Comparison of ENCODE assay signal across 9 cellular contexts in the genomic region with DNA sequence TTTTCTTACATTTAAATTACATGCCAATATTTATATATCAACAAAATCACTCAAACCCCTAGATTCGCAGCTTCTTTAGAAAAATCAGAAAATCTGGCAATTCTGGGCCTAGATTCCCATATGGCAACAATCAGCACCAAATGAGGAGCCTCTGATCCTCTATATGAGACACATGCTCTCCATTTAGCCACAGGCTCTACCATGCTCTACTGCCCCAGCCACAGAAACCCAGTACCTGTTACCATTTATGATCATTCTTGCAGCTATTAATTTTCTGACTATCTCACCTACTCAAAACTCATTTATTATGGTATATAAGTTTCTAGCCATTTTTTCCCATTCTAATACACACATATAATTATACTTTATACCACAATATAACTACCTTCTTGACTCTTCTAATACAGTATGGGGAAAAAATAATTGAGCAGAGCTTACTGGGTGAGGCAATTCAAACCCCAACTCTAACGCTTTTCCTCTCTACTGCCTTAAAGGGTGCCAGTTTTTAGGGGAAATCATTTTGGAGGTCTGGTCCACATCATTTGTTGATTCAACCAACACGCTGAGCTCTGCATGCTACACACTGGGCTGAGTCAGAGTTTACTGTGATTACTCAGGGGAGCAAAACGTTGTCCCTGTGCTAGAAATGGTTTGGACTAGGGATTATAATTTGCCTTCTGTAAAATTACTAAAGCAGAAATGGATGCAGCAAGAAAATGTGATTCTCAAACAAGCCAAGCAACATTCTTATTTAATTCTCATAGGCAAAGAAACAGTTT. TPM values are rescaled to one million over a fixed set of nuclear protein-coding genes. Genes with fewer than 3 reads are reported as not detected.
A peak's percentile ranks its signal among the peaks of the same experiment; 100 is the strongest.
DNase-seq lines count a peak whose midpoint lies in the region; ATAC-seq, FAIRE-seq and TF ChIP-seq lines count a peak whose summit lies in the region.
"Had no signal": no experiment of that assay in that cellular context is flagged by ENCODE, and none has a peak within 500 bp of the region (broad histone marks: within the 10 kb centered on the region; RNA-seq: fewer than 3 reads in every experiment).

No MANE protein-coding gene starts in this region.

- 60 to 62% methylated on average over 4 of the region's 4 CpGs for WGBS in gastroesophageal sphincter (ENCODE audit: low coverage in 1 of 2), 2 donors
- WGBS in smooth muscle cell (ENCODE audit: low lambda C conversion rate) = 34% methylated on average over 4 of the region's 4 CpGs

- no peak for TF ChIP-seq POLR2A in gastroesophageal sphincter (IDR thresholded peaks at IDR 0.05)

- FAIRE-seq in GM19239 (lab: Jason Lieb, UNC) = peak; percentile 71

- peaks cover 31% of the 10 kb centered on the region for H3K36me3 ChIP-seq in RWPE2 (ENCODE audit: low read depth)
- no peaks in the 10 kb centered on the region for H3K36me3 ChIP-seq in gastroesophageal sphincter
- H3K36me3 ChIP-seq in smooth muscle cell (ENCODE audit: low read depth) = no peaks in the 10 kb centered on the region

- peaks cover 75% of the 10 kb centered on the region for H3K4me1 ChIP-seq in RWPE2 (ENCODE audit: insufficient read depth, poor library complexity, severe bottlenecking)
- peaks cover 0 to 60% (median 12%) of the 10 kb centered on the region in 3 donors for H3K4me1 ChIP-seq in gastroesophageal sphincter
- peaks cover 9% of the 10 kb centered on the region for H3K4me1 ChIP-seq in smooth muscle cell (ENCODE audit: low read depth)

- no peak overlapping the region for H2AFZ ChIP-seq in smooth muscle cell (ENCODE audit: low read depth)

- peak; percentile 74 for ATAC-seq in RWPE2 (ENCODE audit: low read depth)
- ATAC-seq in gastroesophageal sphincter = no peak
- ATAC-seq in T-cell (replicated peaks in 1 of 4) = no peak

- H3K9ac ChIP-seq in smooth muscle cell (ENCODE audit: low read depth) = no peak overlapping the region

- H3K27me3 ChIP-seq in RWPE2 (ENCODE audit: insufficient read depth, poor library complexity, severe bottlenecking) (no peaks in the 10 kb centered on the region), gastroesophageal sphincter (no peaks in the 10 kb centered on the region), smooth muscle cell (ENCODE audit: low read depth) (no peaks in the 10 kb centered on the region)

- H3K9me3 Mint-ChIP-seq in T-cell (no peaks in the 10 kb centered on the region), Calu3 (ENCODE audit: low read depth, unreplicated experiment) (no peaks in the 10 kb centered on the region)
- no peaks in the 10 kb centered on the region for H3K9me3 Mint-ChIP-seq in activated naive CD4-positive, alpha-beta T cell treated with anti-CD3 and anti-CD28 coated beads, Interleukin-2, amount 10 ng/mL, durations not matched to agents 7 days and 5 days

- POLR2A ChIA-PET in T-cell (lab: Charles Lee) = no interaction called here

- H3K79me2 ChIP-seq in smooth muscle cell (ENCODE audit: low read depth) = peaks cover 93% of the 10 kb centered on the region

- H3K36me3 Mint-ChIP-seq in T-cell (no peaks in the 10 kb centered on the region), Calu3 (ENCODE audit: insufficient read depth, unreplicated experiment) (no peaks in the 10 kb centered on the region)
- no peaks in the 10 kb centered on the region for H3K36me3 Mint-ChIP-seq in activated naive CD4-positive, alpha-beta T cell treated with anti-CD3 and anti-CD28 coated beads, Interleukin-2, amount 10 ng/mL, durations not matched to agents 7 days and 5 days

- H3K4me1 Mint-ChIP-seq in T-cell = peaks cover 0 to 2% (median 0%) of the 10 kb centered on the region in 3 donors
- peaks cover 3% of the 10 kb centered on the region for H3K4me1 Mint-ChIP-seq in activated naive CD4-positive, alpha-beta T cell treated with anti-CD3 and anti-CD28 coated beads, Interleukin-2, amount 10 ng/mL, durations not matched to agents 7 days and 5 days
- peaks cover 19% of the 10 kb centered on the region for H3K4me1 Mint-ChIP-seq in Calu3 (ENCODE audit: low read depth, unreplicated experiment)

- no peak overlapping the region for H3K27ac Mint-ChIP-seq in T-cell
- H3K27ac Mint-ChIP-seq in activated naive CD4-positive, alpha-beta T cell treated with anti-CD3 and anti-CD28 coated beads, Interleukin-2, amount 10 ng/mL, durations not matched to agents 7 days and 5 days = no peak overlapping the region
- no peak overlapping the region for H3K27ac Mint-ChIP-seq in Calu3 (ENCODE audit: unreplicated experiment)

- CTCF ChIA-PET in T-cell (lab: Charles Lee) (interaction anchor here in 1 of 2 donors (0.6 kb wide), 1 partner anchor 652 kb away, joined by 3 read pairs; no protein-coding TSS in a partner anchor), Calu3 (lab: Charles Lee) (interaction anchor here (0.6 to 1.0 kb wide), 3 partner anchors 9 to 478 kb away, joined by 3 to 7 read pairs (median 5); no protein-coding TSS in a partner anchor)
- CTCF ChIA-PET in activated naive CD4-positive, alpha-beta T cell treated with anti-CD3 and anti-CD28 coated beads, Interleukin-2, amount 10 ng/mL, durations not matched to agents 7 days and 5 days (lab: Charles Lee) = no interaction called here

- H3K27ac ChIP-seq in RWPE2 (ENCODE audit: poor library complexity, severe bottlenecking) (peak overlapping the region; percentile 94), gastroesophageal sphincter (peak overlapping the region in 3 of 4 donors; percentile 27 to 85 (median 79)), smooth muscle cell (ENCODE audit: low read depth) (peak overlapping the region; percentile 81)

- no peaks in the 10 kb centered on the region for H3K9me3 ChIP-seq in RWPE2 (ENCODE audit: severe bottlenecking)
- no peaks in the 10 kb centered on the region for H3K9me3 ChIP-seq in gastroesophageal sphincter
- H3K9me3 ChIP-seq in smooth muscle cell (replicated peaks; ENCODE audit: low read depth) = no peaks in the 10 kb centered on the region

- TF ChIP-seq CTCF in RWPE2 (IDR thresholded peaks at IDR 0.05; ENCODE audit: poor library complexity, severe bottlenecking) (no peak), gastroesophageal sphincter (IDR thresholded peaks at IDR 0.05) (no peak), smooth muscle cell (IDR thresholded peaks at IDR 0.05; ENCODE audit: borderline replicate concordance, insufficient read depth, poor library complexity, severe bottlenecking) (no peak), Calu3 (IDR thresholded peaks at IDR 0.05; ENCODE audit: unreplicated experiment) (no peak)

- peaks cover 89% of the 10 kb centered on the region for H4K20me1 ChIP-seq in smooth muscle cell (ENCODE audit: low read depth)

- peaks cover 24% of the 10 kb centered on the region for H3F3A ChIP-seq in smooth muscle cell (ENCODE audit: low read depth)

- peak overlapping the region; percentile 31 for H3K4me2 ChIP-seq in smooth muscle cell

- H3K4me3 Mint-ChIP-seq in T-cell (no peak overlapping the region), Calu3 (ENCODE audit: low read depth, unreplicated experiment) (no peak overlapping the region)
- H3K4me3 Mint-ChIP-seq in activated naive CD4-positive, alpha-beta T cell treated with anti-CD3 and anti-CD28 coated beads, Interleukin-2, amount 10 ng/mL, durations not matched to agents 7 days and 5 days = no peak overlapping the region

- DNase-seq in GM19239 (ENCODE audit: insufficient read length, low spot score) (no peak), RWPE2 (ENCODE audit: low spot score) (no peak), smooth muscle cell (lab: John Stamatoyannopoulos, UW; ENCODE audit: unreplicated experiment) (no peak), T-cell (no peak), Calu3 (no peak)
- DNase-seq in activated naive CD4-positive, alpha-beta T cell treated with anti-CD3 and anti-CD28 coated beads, Interleukin-2, amount 10 ng/mL, durations not matched to agents 7 days and 5 days = no peak
- DNase-seq in activated naive CD4-positive, alpha-beta T cell treated with anti-CD3 and anti-CD28 coated beads, Interleukin-2, amount 50 U/mL, for 16 hours = no peak
- DNase-seq: DMS79 had no signal

- no TSS peak for BruUV-seq in Calu3 (replicated peaks; lab: Mats Ljungman, UMichigan)

- H3K27me3 Mint-ChIP-seq in T-cell = no peaks in the 10 kb centered on the region
- H3K27me3 Mint-ChIP-seq in activated naive CD4-positive, alpha-beta T cell treated with anti-CD3 and anti-CD28 coated beads, Interleukin-2, amount 10 ng/mL, durations not matched to agents 7 days and 5 days = peaks cover 5% of the 10 kb centered on the region
- no peaks in the 10 kb centered on the region for H3K27me3 Mint-ChIP-seq in Calu3 (ENCODE audit: unreplicated experiment)

- intact Hi-C loops in Calu3 (cut with micrococcal nuclease; ENCODE audit: unreplicated experiment) = no loop called here

- no peak for TF ChIP-seq EP300 in gastroesophageal sphincter (IDR thresholded peaks at IDR 0.05)

- no peak overlapping the region for H3K4me3 ChIP-seq in RWPE2 (ENCODE audit: severe bottlenecking)
- no peak overlapping the region for H3K4me3 ChIP-seq in gastroesophageal sphincter
- H3K4me3 ChIP-seq in smooth muscle cell = no peak overlapping the region

RNA-seq across cellular contexts. Expression of a gene that starts 11.6 kb away (rescaled TPM):
- 10 to 100 TPM; 25.4 to 74.1 (median 68.5) TPM for total RNA-seq in gastroesophageal sphincter
- 72.4 and 102 TPM in 2 replicates for total RNA-seq in smooth muscle cell
- 187 and 318 TPM in 2 replicates for polyA plus RNA-seq in smooth muscle cell
- total RNA-seq in T-cell = 1 to 10 TPM; 4.2 to 9.7 (median 5.3) TPM
- 49.7 and 50.2 TPM in 2 replicates for total RNA-seq in Calu3 (2022)
